In genomic region chr1:153967109-153967999, GRCh38 we compare ENCODE assay signal across 8 cellular contexts. TPM values are rescaled to one million over a fixed set of nuclear protein-coding genes. Genes with fewer than 3 reads are reported as not detected.
DNase-seq lines count a peak whose midpoint lies in the region; ATAC-seq and TF ChIP-seq lines count a peak whose summit lies in the region.

TSS of gene CREB3L4 (plus strand) at chr1:153967902. CDS start at chr1:153968526, 624 bp downstream.

- H3K4me3 ChIP-seq in AG10803 (ENCODE audit: low read length): peak within 1 kb of the TSS; percentile 75
- H3K4me3 ChIP-seq in WI38 (ENCODE audit: low read depth, low read length): peak within 1 kb of the TSS; percentile 54
- H3K4me3 ChIP-seq in spleen: peak within 1 kb of the TSS; percentile 62 to 83 (median 69)

- H3K27ac ChIP-seq in caudate nucleus (ENCODE audit: low read depth, low read length) (peak within 1 kb of the TSS; percentile 85), spleen (peak within 1 kb of the TSS; percentile 95 to 98 (median 96))

- TF ChIP-seq POLR2A in GM18951 (IDR thresholded peaks at IDR 0.05; ENCODE audit: extremely low read depth, insufficient read depth, insufficient read length): peak; percentile 75
- peak in 2 of 3 donors; percentile 9 to 79 for TF ChIP-seq POLR2A in spleen (IDR thresholded peaks at IDR 0.05)

- ATAC-seq in HG03175 (IDR thresholded peaks at IDR 0.05; ENCODE audit: unreplicated experiment): peak; percentile 76

- no peaks in the 10 kb centered on the region for H3K27me3 ChIP-seq in spleen (replicated peaks in 1 of 7)

- H3K9me3 ChIP-seq in spleen: no peaks in the 10 kb centered on the region

- H3K4me1 ChIP-seq in spleen: peaks cover 36 to 74% (median 57%) of the 10 kb centered on the region in 6 donors

- peaks cover 0 to 3% (median 0%) of the 10 kb centered on the region in 6 donors for H3K36me3 ChIP-seq in spleen

- in situ Hi-C loops in GM18951 (cut with MboI; ENCODE audit: low sequenced_read_pairs, unreplicated experiment): no loop called here

- TF ChIP-seq CTCF in AG10803 (conservative IDR thresholded peaks at IDR 0.05; ENCODE audit: low read length) (peak; percentile 48), WI38 (IDR thresholded peaks at IDR 0.05; ENCODE audit: low read depth, low read length) (peak; percentile 13; the same call in 1 of the 2 replicates), spleen (IDR thresholded peaks at IDR 0.05 in 8 of 11, conservative IDR thresholded peaks at IDR 0.05 in 3 of 11) (peak in 9 of 11 experiments; percentile 12 to 58 (median 45))

- DNase-seq in AG10803 (ENCODE audit: low read depth): peak; percentile 98
- DNase-seq in NCI-H2227 (lab: John Stamatoyannopoulos, UW; ENCODE audit: unreplicated experiment): peak; percentile 97
- peak in 60 of 61 donors; percentile 33 to 97 (median 89) for DNase-seq in caudate nucleus (lab: John Stamatoyannopoulos, UW)
- peak; percentile 98 for DNase-seq in inferior parietal cortex (ENCODE audit: extremely low spot score)
- DNase-seq in spleen: peak; percentile 96

- WGBS in spleen, 5 donors: 0 to 1% (median 0%) methylated on average over 40 to 60 of the region's 60 CpGs

- intact Hi-C loops in spleen (cut with DNase I; ENCODE audit: low total_unique reads): no loop called here

RNA-seq across cellular contexts. Expression of gene CREB3L4, which starts in this region (rescaled TPM):
- total RNA-seq in spleen: 10 to 100 TPM in 2 of 7 donors, 1 to 10 TPM in 5; 6.1 to 18.0 (median 9.1) TPM
- 10 to 100 TPM in 2 of 3 donors, 1 to 10 TPM in 1; 8.9 to 13.3 (median 11.7) TPM for polyA plus RNA-seq in spleen

Comparison
In these comparisons a context has a peak if more than half of its experiments do, and no peak if none do; other contexts are left out.
1. Peak in every context shown above with its lines: DNase-seq, ATAC-seq, H3K4me3 ChIP-seq and H3K27ac ChIP-seq.